In the genomic region with DNA sequence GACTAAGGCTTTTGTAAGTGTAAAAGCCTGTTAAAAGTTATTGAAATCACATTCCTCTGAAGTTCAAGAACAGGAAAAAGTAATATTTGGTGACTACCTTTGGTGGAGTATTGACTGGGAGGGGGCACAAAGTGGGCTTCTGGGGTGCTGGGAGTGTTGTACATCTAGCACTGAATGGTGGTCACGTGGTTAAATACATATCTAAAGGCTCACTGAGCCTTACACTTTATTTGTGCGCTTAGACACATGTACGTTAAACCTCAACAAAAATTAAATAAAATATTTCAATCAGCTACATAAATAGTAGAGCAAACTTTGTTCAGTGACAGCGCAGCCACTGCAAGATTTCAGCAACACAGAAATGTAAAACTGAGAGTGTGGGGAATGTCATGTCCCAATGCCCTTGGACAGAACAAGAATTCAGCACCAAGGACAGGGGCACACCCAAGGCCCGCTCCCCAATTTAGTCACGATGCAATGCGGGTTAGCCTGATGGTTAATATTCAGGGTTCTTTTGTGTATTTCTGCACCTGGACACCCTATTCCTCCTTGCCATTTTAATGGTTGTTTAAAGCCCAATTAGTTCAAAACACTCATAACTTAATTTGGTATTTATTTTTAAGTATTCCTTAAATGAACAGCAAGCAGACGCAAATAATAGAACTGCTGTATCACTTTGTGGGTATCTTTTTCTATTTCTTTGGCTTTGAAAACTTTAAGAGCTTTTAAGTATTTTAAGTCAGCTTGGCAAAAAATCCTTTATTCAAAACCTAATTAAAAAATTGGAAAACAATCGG, we compare ENCODE assay signal across 11 cellular contexts. TPM values are rescaled to one million over a fixed set of nuclear protein-coding genes. Genes with fewer than 3 reads are reported as not detected.
DNase-seq lines count a peak whose midpoint lies in the region; ATAC-seq and TF ChIP-seq lines count a peak whose summit lies in the region.
"Had no signal": no experiment of that assay in that cellular context is flagged by ENCODE, and none has a peak within 500 bp of the region (broad histone marks: within the 10 kb centered on the region; RNA-seq: fewer than 3 reads in every experiment).

No MANE protein-coding gene starts in this region.

- H2AFZ ChIP-seq in mammary epithelial cell (ENCODE audit: low read depth, low read length), result no peak overlapping the region
- H2AFZ ChIP-seq in OCI-LY7 (ENCODE audit: low read length), result no peak overlapping the region

- no peaks in the 10 kb centered on the region for H3K27me3 ChIP-seq in mammary epithelial cell (ENCODE audit: insufficient read depth, low read length)
- H3K27me3 ChIP-seq in endodermal cell (ENCODE audit: control insufficient read depth, insufficient read depth, low read length, poor library complexity, severe bottlenecking), result peaks cover 9% of the 10 kb centered on the region
- H3K27me3 ChIP-seq: BLaER1 treated with 17β-estradiol and CSF1 and Interleukin-3, amounts not matched to agents 10 nM and 100 nM had no signal

- WGBS in mammary epithelial cell (ENCODE audit: low coverage, missing lambda C conversion rate), result 44% methylated on average over 9 of the region's 9 CpGs
- WGBS in endodermal cell (ENCODE audit: insufficient coverage in 1 of 2, insufficient read length in 1 of 2), 2 experiments, result 65 to 78% methylated on average over 6 to 9 of the region's 9 CpGs

- TF ChIP-seq CTCF in MCF 10A (IDR thresholded peaks at IDR 0.05; ENCODE audit: unreplicated experiment), result no peak
- no peak for TF ChIP-seq CTCF in mammary epithelial cell (conservative IDR thresholded peaks at IDR 0.05 in 1 of 2, IDR thresholded peaks at IDR 0.05 in 1 of 2; ENCODE audit: extremely low read depth in 1 of 2, insufficient read depth in 1 of 2, low read depth in 1 of 2, low read length in 2 of 2)
- no peak for TF ChIP-seq CTCF in OCI-LY7 (conservative IDR thresholded peaks at IDR 0.05; ENCODE audit: low read length)
- TF ChIP-seq CTCF in endodermal cell (conservative IDR thresholded peaks at IDR 0.05), result no peak

- H3K9me3 ChIP-seq in mammary epithelial cell (replicated peaks; ENCODE audit: insufficient read depth, low read length) (no peaks in the 10 kb centered on the region), OCI-LY7 (ENCODE audit: low read length) (no peaks in the 10 kb centered on the region), endodermal cell (ENCODE audit: control insufficient read depth, low read length) (no peaks in the 10 kb centered on the region)
- H3K9me3 ChIP-seq: BLaER1 treated with 17β-estradiol and CSF1 and Interleukin-3, amounts not matched to agents 10 nM and 100 nM; esophagus muscularis mucosa had no signal

- H3K27me3 Mint-ChIP-seq in MCF 10A (ENCODE audit: insufficient read depth, unreplicated experiment) (no peaks in the 10 kb centered on the region), endodermal cell (ENCODE audit: insufficient read depth) (peaks cover 21% of the 10 kb centered on the region)

- in situ Hi-C loops in mammary epithelial cell (cut with MboI; ENCODE audit: low sequenced_read_pairs in 2 of 2), result no loop called here

- no peak overlapping the region for H3K4me3 ChIP-seq in mammary epithelial cell (replicated peaks in 1 of 3; ENCODE audit: insufficient read depth in 1 of 3, low read depth in 2 of 3, low read length in 3 of 3)
- H3K4me3 ChIP-seq in OCI-LY7 (ENCODE audit: low read depth, low read length, poor library complexity, severe bottlenecking), result no peak overlapping the region
- H3K4me3 ChIP-seq in endodermal cell (ENCODE audit: low read length), result no peak overlapping the region
- H3K4me3 ChIP-seq: BLaER1 treated with 17β-estradiol and CSF1 and Interleukin-3, amounts not matched to agents 10 nM and 100 nM; esophagus muscularis mucosa had no signal

- intact Hi-C loops in MCF 10A (cut with micrococcal nuclease) (no loop called here), mammary epithelial cell (cut with micrococcal nuclease) (no loop called here), OCI-LY7 (cut with micrococcal nuclease; ENCODE audit: unreplicated experiment) (no loop called here)

- H3K79me2 ChIP-seq in mammary epithelial cell (ENCODE audit: insufficient read depth, low read length) (no peaks in the 10 kb centered on the region), OCI-LY7 (ENCODE audit: insufficient read depth, low read depth, low read length) (no peaks in the 10 kb centered on the region)

- peak; percentile 49 for DNase-seq in MCF 10A (ENCODE audit: unreplicated experiment)
- no peak for DNase-seq in mammary epithelial cell
- peak; percentile 44 for DNase-seq in OCI-LY7 (ENCODE audit: low spot score)
- DNase-seq in endodermal cell, result peak; percentile 87
- peak; percentile 33 for DNase-seq in retina
- no peak for DNase-seq in hypothalamus (lab: John Stamatoyannopoulos, UW)
- DNase-seq: activated effector memory CD4-positive, alpha-beta T cell treated with Interleukin-2 at 50 U/mL for 16 hours had no signal

- no peaks in the 10 kb centered on the region for H3K36me3 ChIP-seq in mammary epithelial cell (ENCODE audit: insufficient read depth, low read length)
- H3K36me3 ChIP-seq in OCI-LY7 (ENCODE audit: insufficient read depth, low read length), result no peaks in the 10 kb centered on the region
- no peaks in the 10 kb centered on the region for H3K36me3 ChIP-seq in endodermal cell (ENCODE audit: control insufficient read depth, insufficient read depth, low read length)
- H3K36me3 ChIP-seq: BLaER1 treated with 17β-estradiol and CSF1 and Interleukin-3, amounts not matched to agents 10 nM and 100 nM; esophagus muscularis mucosa had no signal

- dilution Hi-C loops in mammary epithelial cell (cut with HindIII; ENCODE audit: low sequenced_read_pairs), result no loop called here

- CTCF ChIA-PET in MCF 10A (lab: Yijun Ruan, JAX), result interaction anchor here (0.6 to 1.3 kb wide), 2 partner anchors 63 to 77 kb away, joined by 3 to 4 read pairs; no protein-coding TSS in a partner anchor
- CTCF ChIA-PET in mammary epithelial cell (lab: Charles Lee; ENCODE audit: low non-redundant PET), result no interaction called here
- CTCF ChIA-PET in OCI-LY7 (lab: Charles Lee; ENCODE audit: unreplicated experiment), result no interaction called here

- H3K36me3 Mint-ChIP-seq in MCF 10A (ENCODE audit: insufficient read depth, unreplicated experiment) (no peaks in the 10 kb centered on the region), endodermal cell (ENCODE audit: low read depth) (no peaks in the 10 kb centered on the region)

- H3K9ac ChIP-seq in mammary epithelial cell (ENCODE audit: insufficient read depth, low read length), result no peak overlapping the region
- H3K9ac ChIP-seq in endodermal cell (ENCODE audit: extremely low read depth, low read length, poor library complexity, severe bottlenecking), result no peak overlapping the region
- H3K9ac ChIP-seq: BLaER1 treated with 17β-estradiol and CSF1 and Interleukin-3, amounts not matched to agents 10 nM and 100 nM had no signal

- BruUV-seq in MCF 10A (replicated peaks; lab: Mats Ljungman, UMichigan) (no TSS peak), mammary epithelial cell (replicated peaks; lab: Mats Ljungman, UMichigan) (no TSS peak), OCI-LY7 (replicated peaks; lab: Mats Ljungman, UMichigan) (no TSS peak)

- H3K4me3 Mint-ChIP-seq in MCF 10A (ENCODE audit: unreplicated experiment), result no peak overlapping the region
- H3K4me3 Mint-ChIP-seq in endodermal cell, result no peak overlapping the region

- H3K9me2 ChIP-seq in OCI-LY7 (ENCODE audit: insufficient read depth, low read length), result no peaks in the 10 kb centered on the region

- POLR2A ChIA-PET in MCF 10A (lab: Yijun Ruan, JAX) (interaction anchor here (0.8 to 1.4 kb wide), 3 partner anchors 14 to 36 kb away, joined by 3 read pairs; no protein-coding TSS in a partner anchor), OCI-LY7 (lab: Charles Lee) (interaction anchor here (0.6 to 1.0 kb wide), 2 partner anchors 81 to 154 kb away, joined by 3 to 6 read pairs; no protein-coding TSS in a partner anchor)

- no peak overlapping the region for H3K27ac ChIP-seq in mammary epithelial cell (ENCODE audit: insufficient read depth, low read depth, low read length)
- no peak overlapping the region for H3K27ac ChIP-seq in OCI-LY7 (ENCODE audit: low read depth, low read length, poor library complexity, severe bottlenecking)
- no peak overlapping the region for H3K27ac ChIP-seq in endodermal cell (ENCODE audit: low read depth, low read length)
- H3K27ac ChIP-seq: BLaER1 treated with 17β-estradiol and CSF1 and Interleukin-3, amounts not matched to agents 10 nM and 100 nM; esophagus muscularis mucosa had no signal

- no peaks in the 10 kb centered on the region for H3K9me3 Mint-ChIP-seq in MCF 10A (ENCODE audit: unreplicated experiment)
- H3K9me3 Mint-ChIP-seq in endodermal cell, result no peaks in the 10 kb centered on the region

- no peak overlapping the region for H3K4me2 ChIP-seq in mammary epithelial cell (ENCODE audit: insufficient read depth, low read depth, low read length)
- no peak overlapping the region for H3K4me2 ChIP-seq in OCI-LY7 (ENCODE audit: low read length)
- H3K4me2 ChIP-seq: BLaER1 treated with 17β-estradiol and CSF1 and Interleukin-3, amounts not matched to agents 10 nM and 100 nM had no signal

- H3K4me1 Mint-ChIP-seq in MCF 10A (ENCODE audit: insufficient read depth, unreplicated experiment) (peaks cover 38% of the 10 kb centered on the region), endodermal cell (no peaks in the 10 kb centered on the region)

- H3K4me1 ChIP-seq in mammary epithelial cell (ENCODE audit: insufficient read depth, low read length), result peaks cover 21% of the 10 kb centered on the region
- H3K4me1 ChIP-seq in OCI-LY7 (ENCODE audit: insufficient read depth, low read length, poor library complexity, severe bottlenecking), result no peaks in the 10 kb centered on the region
- H3K4me1 ChIP-seq in endodermal cell (ENCODE audit: control insufficient read depth, insufficient read depth, low read length), result no peaks in the 10 kb centered on the region
- H3K4me1 ChIP-seq: esophagus muscularis mucosa had no signal

- no peak for ATAC-seq in HG02763 (IDR thresholded peaks at IDR 0.05; ENCODE audit: unreplicated experiment)
- ATAC-seq in GM19463 (IDR thresholded peaks at IDR 0.05; ENCODE audit: unreplicated experiment), result no peak

- no peaks in the 10 kb centered on the region for H4K20me1 ChIP-seq in mammary epithelial cell (ENCODE audit: insufficient read depth, low read length)
- H4K20me1 ChIP-seq in OCI-LY7 (ENCODE audit: insufficient read depth, low read length), result no peaks in the 10 kb centered on the region; the same call in 1 of the 2 replicates

- no peak overlapping the region for H3K27ac Mint-ChIP-seq in MCF 10A (ENCODE audit: low read depth, unreplicated experiment)
- H3K27ac Mint-ChIP-seq in endodermal cell, result no peak overlapping the region

RNA-seq across cellular contexts. Expression of a gene that starts 37.4 kb away (rescaled TPM):
- total RNA-seq in MCF 10A (2022) (not detected in 2 replicates), mammary epithelial cell (under 1 TPM in 1 of 2 donors, not detected in 1; 0.07 TPM), OCI-LY7 (2022) (not detected in 2 replicates), endodermal cell (under 1 TPM; 0.31 to 0.51 TPM)
- 0.01 TPM for polyA plus RNA-seq in mammary epithelial cell
- polyA minus RNA-seq in mammary epithelial cell, result not detected
- total RNA-seq in OCI-LY7 (2014; rRNA removed; shearing (Covaris generic)), result not detected in 2 replicates
- polyA plus RNA-seq in endodermal cell (2013, experiment 1 of 2), result 0.18 TPM
- polyA plus RNA-seq in endodermal cell (2013, experiment 2 of 2), result 0.21 TPM

RNA-seq across cellular contexts. Expression of a gene that starts 45.2 kb away (rescaled TPM):
- 9.2 and 13.6 TPM in 2 replicates for total RNA-seq in MCF 10A (2022)
- total RNA-seq in mammary epithelial cell, result 10 to 100 TPM in 1 of 2 donors, 1 to 10 TPM in 1; 6.5 to 23.0 TPM
- 14.9 TPM for polyA plus RNA-seq in mammary epithelial cell
- 7.6 TPM for polyA minus RNA-seq in mammary epithelial cell
- 15.9 and 16.2 TPM in 2 replicates for total RNA-seq in OCI-LY7 (2014; rRNA removed; shearing (Covaris generic))
- total RNA-seq in OCI-LY7 (2022), result 28.2 and 36.4 TPM in 2 replicates
- 10 to 100 TPM; 12.1 to 16.9 TPM for total RNA-seq in endodermal cell
- 19.3 TPM for polyA plus RNA-seq in endodermal cell (2013, experiment 1 of 2)
- 18.7 TPM for polyA plus RNA-seq in endodermal cell (2013, experiment 2 of 2)

Comparison
In these comparisons a context has a peak if more than half of its experiments do, and no peak if none do; other contexts are left out.
1. DNase-seq: peak in MCF 10A (single experiment), OCI-LY7 (single experiment), endodermal cell (single experiment) and retina (single experiment); none in mammary epithelial cell (single experiment) and hypothalamus (0 of 51).